In genomic region chr4:104693601-104694201, GRCh38 we compare ENCODE assay signal across 9 cellular contexts.
DNase-seq lines count a peak whose midpoint lies in the region; ATAC-seq, FAIRE-seq and TF ChIP-seq lines count a peak whose summit lies in the region.
"Had no signal": no experiment of that assay in that cellular context is flagged by ENCODE, and none has a peak within 500 bp of the region (broad histone marks: within the 10 kb centered on the region; RNA-seq: fewer than 3 reads in every experiment).

No MANE protein-coding gene starts in this region.

- no peak for FAIRE-seq in HepG2 (lab: Jason Lieb, UNC)

- intact Hi-C loops in HepG2 (cut with micrococcal nuclease; ENCODE audit: unreplicated experiment): loop anchor here (1.0 kb wide), 1 partner anchor 167 kb away; no protein-coding TSS in a partner anchor

- BruUV-seq in HepG2 (replicated peaks; lab: Mats Ljungman, UMichigan): no TSS peak

- in situ Hi-C loops in HepG2 (cut with HindIII; ENCODE audit: extremely low pct_ligation_motif_present, low pct_unique_long_range_greater_than_20kb): no loop called here

- no peaks in the 10 kb centered on the region for H4K20me1 ChIP-seq in HepG2 (ENCODE audit: insufficient read depth, low read length)

- under 1% methylated on average over 5 of the region's 5 CpGs for WGBS in HepG2 (ENCODE audit: low lambda C conversion rate)

- no peak for TF ChIP-seq EP300 in HepG2 (IDR thresholded peaks at IDR 0.05; ENCODE audit: low read depth in 2 of 2, low read length in 2 of 2)
- TF ChIP-seq EP300 in HepG2 (CRISPR knock-in tag; IDR thresholded peaks at IDR 0.05; ENCODE audit: borderline replicate concordance): no peak

- H3K4me1 ChIP-seq in HepG2 (ENCODE audit: insufficient read depth, low read length): no peaks in the 10 kb centered on the region

- TF ChIP-seq RAD21 in HepG2 (CRISPR knock-in tag; IDR thresholded peaks at IDR 0.05): no peak

- no peaks in the 10 kb centered on the region for H3K27me3 ChIP-seq in HepG2 (ENCODE audit: control insufficient read depth in 1 of 2, insufficient read depth in 2 of 2, low read length in 2 of 2)

- CTCF ChIA-PET in HepG2 (lab: Yijun Ruan, JAX; ENCODE audit: low intra/inter-chr PET ratio, low total read pairs): interaction anchor here (1.8 kb wide), 1 partner anchor 167 kb away, joined by 15 read pairs; no protein-coding TSS in a partner anchor

- H3K9me3 ChIP-seq in HepG2 (ENCODE audit: low read length): no peaks in the 10 kb centered on the region

- H3K36me3 ChIP-seq in HepG2 (replicated peaks in 1 of 2; ENCODE audit: control insufficient read depth in 1 of 2, insufficient read depth in 2 of 2, low read length in 2 of 2): no peaks in the 10 kb centered on the region

- ATAC-seq in HepG2 (no peak), GM21717 (IDR thresholded peaks at IDR 0.05; ENCODE audit: unreplicated experiment) (no peak), HG03135 (IDR thresholded peaks at IDR 0.05; ENCODE audit: unreplicated experiment) (no peak)
- ATAC-seq: esophagus mucosa had no signal

- POLR2A ChIA-PET in HepG2 (lab: Yijun Ruan, JAX): no interaction called here

- DNase-seq in EL: peak; percentile 13
- peak; percentile 76 for DNase-seq in HT-29 (ENCODE audit: low spot score)
- DNase-seq in HepG2 (ENCODE audit: low spot score): peak; percentile 10
- DNase-seq in NCI-H2029 (lab: John Stamatoyannopoulos, UW): no peak
- no peak for DNase-seq in activated CD4-positive, alpha-beta T cell treated with anti-CD3 and anti-CD28 coated beads, Interleukin-2, amount 50 U/mL, for 4 hours

- TF ChIP-seq POLR2A in HepG2 (IDR thresholded peaks at IDR 0.05; ENCODE audit: insufficient read depth in 1 of 2, low read depth in 2 of 2, low read length in 2 of 2): no peak

- H3K27ac ChIP-seq in VCaP (no peak overlapping the region), HepG2 (ENCODE audit: extremely low read length, insufficient read depth, low read length) (no peak overlapping the region)

- H3K4me2 ChIP-seq in HepG2 (ENCODE audit: low read depth, low read length): no peak overlapping the region

- H3K9ac ChIP-seq in HepG2 (ENCODE audit: insufficient read depth, low read depth, low read length): no peak overlapping the region

- H3K79me2 ChIP-seq in HepG2 (ENCODE audit: insufficient read depth, low read length): no peaks in the 10 kb centered on the region

- no peak overlapping the region for H2AFZ ChIP-seq in HepG2 (ENCODE audit: low read length)

- TF ChIP-seq CTCF in VCaP (conservative IDR thresholded peaks at IDR 0.05) (peak; percentile 80), HepG2 (CRISPR knock-in tag; IDR thresholded peaks at IDR 0.05) (no peak)

- H3K4me3 ChIP-seq in HepG2 (replicated peaks in 1 of 3; ENCODE audit: insufficient read depth in 1 of 3, low read depth in 2 of 3, low read length in 3 of 3): no peak overlapping the region

TF ChIP-seq in HepG2, 621 proteins besides CTCF, POLR2A, EP300 and RAD21:
- TF ChIP-seq SMC3 (IDR thresholded peaks at IDR 0.05; ENCODE audit: low read length): peak; percentile 35
- TF ChIP-seq SNAPC4 (CRISPR knock-in tag; IDR thresholded peaks at IDR 0.05): no peak

Comparison
In these comparisons a context has a peak if more than half of its experiments do, and no peak if none do; other contexts are left out.
1. DNase-seq: peak in EL (single experiment), HT-29 (single experiment) and HepG2 (single experiment); none in NCI-H2029 (single experiment) and activated CD4-positive, alpha-beta T cell treated with anti-CD3 and anti-CD28 coated beads, Interleukin-2, amount 50 U/mL, for 4 hours (0 of 2).